In genomic region chr14:87952307-87953094, GRCh38 we compare ENCODE assay signal across 2 cellular contexts.
TF ChIP-seq lines count a peak whose summit lies in the region.

No MANE protein-coding gene starts in this region.

TF ChIP-seq in K562, 482 proteins besides CTCF, POLR2A, EP300 and RAD21:
- TF ChIP-seq CHD1 (IDR thresholded peaks at IDR 0.05; ENCODE audit: low read length) (no peak), HOMEZ (CRISPR knock-in tag; IDR thresholded peaks at IDR 0.05) (no peak), MCM2 (IDR thresholded peaks at IDR 0.05; ENCODE audit: low read depth) (no peak), SNIP1 (IDR thresholded peaks at IDR 0.05; ENCODE audit: low read depth) (no peak), HDAC2 (IDR thresholded peaks at IDR 0.05) (no peak), ZNF655 (CRISPR knock-in tag; IDR thresholded peaks at IDR 0.05) (no peak), HDAC3 (IDR thresholded peaks at IDR 0.05; ENCODE audit: borderline replicate concordance, partially characterized antibody) (no peak), CREB5 (CRISPR knock-in tag; IDR thresholded peaks at IDR 0.05) (no peak), MIER1 (IDR thresholded peaks at IDR 0.05; ENCODE audit: low read depth) (no peak), ZNF280B (CRISPR knock-in tag; IDR thresholded peaks at IDR 0.05) (no peak), ZNF324 (CRISPR knock-in tag; IDR thresholded peaks at IDR 0.05) (no peak), KHSRP (IDR thresholded peaks at IDR 0.05) (no peak), SIX5 (IDR thresholded peaks at IDR 0.05; ENCODE audit: borderline replicate concordance in 1 of 2, insufficient read depth in 1 of 2, low read depth in 1 of 2, low read length in 2 of 2) (no peak)

TF ChIP-seq in SK-N-SH, 30 proteins besides CTCF, POLR2A, EP300 and RAD21:
- TF ChIP-seq MXI1 (IDR thresholded peaks at IDR 0.05; ENCODE audit: low read depth, low read length), result no peak
- TF ChIP-seq FOXJ3 (CRISPR knock-in tag; IDR thresholded peaks at IDR 0.05), result no peak
- TF ChIP-seq CHD2 (IDR thresholded peaks at IDR 0.05; ENCODE audit: low read length, partially characterized antibody), result no peak
- TF ChIP-seq MEF2A (IDR thresholded peaks at IDR 0.05; ENCODE audit: borderline replicate concordance, low read depth), result no peak
- TF ChIP-seq TCF12 (IDR thresholded peaks at IDR 0.05), result no peak
- TF ChIP-seq TEAD4 (IDR thresholded peaks at IDR 0.05; ENCODE audit: borderline replicate concordance, insufficient read depth), result no peak
- TF ChIP-seq PBX3 (IDR thresholded peaks at IDR 0.05), result no peak
- no peak for TF ChIP-seq REST (IDR thresholded peaks at IDR 0.05; ENCODE audit: low read depth, low read length)
- TF ChIP-seq SIN3A (IDR thresholded peaks at IDR 0.05; ENCODE audit: borderline replicate concordance, low read depth, low read length), result no peak
- TF ChIP-seq USF2 (IDR thresholded peaks at IDR 0.05; ENCODE audit: borderline replicate concordance, low read depth, low read length), result no peak
